ENCODE assay signal across 15 cellular contexts in the genomic region with DNA sequence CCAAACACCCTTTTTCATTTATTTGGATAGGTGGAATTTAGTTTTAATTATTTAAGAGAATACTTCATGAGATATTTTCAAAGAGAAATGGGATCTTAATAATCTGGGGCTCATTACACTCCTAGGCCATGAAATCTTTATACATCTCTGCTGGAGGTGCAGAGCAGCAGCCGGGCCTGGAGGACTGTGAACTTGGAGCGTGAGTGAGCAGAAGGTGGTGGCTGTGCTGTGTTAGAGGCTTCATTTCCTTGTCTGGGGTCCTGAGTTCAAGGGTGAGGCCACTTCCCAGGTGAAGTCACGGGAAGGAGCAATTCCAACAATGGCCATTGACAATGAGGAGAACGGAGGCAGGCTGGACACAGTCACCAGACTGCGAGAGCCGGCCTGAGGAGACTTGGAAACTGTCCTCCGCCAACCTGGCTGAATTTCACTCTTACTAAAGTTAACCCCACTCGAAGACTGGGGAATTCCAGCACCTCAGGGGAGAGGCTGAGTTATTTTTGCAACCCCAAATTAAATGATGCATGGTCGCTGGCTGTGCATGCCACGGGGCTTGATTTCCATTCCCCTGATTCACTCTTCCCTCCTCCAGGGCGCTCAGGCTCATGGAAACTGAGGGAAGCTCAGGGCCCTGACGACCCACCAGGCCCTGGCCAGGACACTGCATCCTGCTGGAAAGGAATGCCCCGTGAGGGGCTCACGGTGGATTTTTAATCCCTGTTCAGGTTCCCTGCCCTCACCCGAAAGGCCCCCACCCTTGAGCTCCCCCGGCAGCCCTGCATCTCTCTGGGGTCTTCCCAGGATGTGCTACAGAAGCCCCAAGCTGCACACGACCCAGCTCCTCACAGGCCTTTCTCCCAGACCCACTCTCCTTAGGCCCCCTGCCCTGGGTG. TPM values are rescaled to one million over a fixed set of nuclear protein-coding genes. Genes with fewer than 3 reads are reported as not detected.
A peak's percentile ranks its signal among the peaks of the same experiment; 100 is the strongest.
DNase-seq lines count a peak whose midpoint lies in the region; ATAC-seq and TF ChIP-seq lines count a peak whose summit lies in the region.
"Had no signal": no experiment of that assay in that cellular context is flagged by ENCODE, and none has a peak within 500 bp of the region (broad histone marks: within the 10 kb centered on the region; RNA-seq: fewer than 3 reads in every experiment).

No MANE protein-coding gene starts in this region.

- TF ChIP-seq POLR2A in GM18505 (IDR thresholded peaks at IDR 0.05; ENCODE audit: borderline replicate concordance, extremely low read depth, insufficient read depth, insufficient read length) (peak; percentile 36), suprapubic skin (IDR thresholded peaks at IDR 0.05) (no peak)

- H4K91ac ChIP-seq in neuronal stem cell (ENCODE audit: low read depth, low read length, poor library complexity), result no peak overlapping the region

- peak overlapping the region; percentile 88 for H2AK5ac ChIP-seq in neuronal stem cell (ENCODE audit: low read depth, low read length)

- peak overlapping the region; percentile 35 for H3K18ac ChIP-seq in neuronal stem cell (ENCODE audit: low read length)

- H2BK120ac ChIP-seq in neuronal stem cell (ENCODE audit: low read depth, low read length), result no peak overlapping the region

- H4K8ac ChIP-seq in neuronal stem cell (ENCODE audit: low read depth, low read length), result no peak overlapping the region

- no peak overlapping the region for H2BK15ac ChIP-seq in neuronal stem cell (ENCODE audit: low read length)

- H3K27ac ChIP-seq in neuronal stem cell (replicated peaks; ENCODE audit: low read length) (no peak overlapping the region), suprapubic skin (no peak overlapping the region)
- H3K27ac ChIP-seq: breast epithelium, right atrium auricular region had no signal

- H3K4me1 ChIP-seq in neuronal stem cell (ENCODE audit: control insufficient read depth in 2 of 2, insufficient read depth in 1 of 2, low read depth in 1 of 2, low read length in 2 of 2), result peaks cover 8% of the 10 kb centered on the region in 2 donors
- H3K4me1 ChIP-seq in suprapubic skin, result no peaks in the 10 kb centered on the region
- H3K4me1 ChIP-seq: breast epithelium, right atrium auricular region had no signal

- ATAC-seq in GM18505 (IDR thresholded peaks at IDR 0.05; ENCODE audit: unreplicated experiment) (no peak), GM19372 (IDR thresholded peaks at IDR 0.05; ENCODE audit: low read depth, unreplicated experiment) (peak; percentile 40), HG03039 (IDR thresholded peaks at IDR 0.05; ENCODE audit: unreplicated experiment) (peak; percentile 45)

- H3K36me3 ChIP-seq in neuronal stem cell (replicated peaks in 1 of 2; ENCODE audit: control insufficient read depth in 2 of 2, insufficient read depth in 2 of 2, low read length in 2 of 2), result no peaks in the 10 kb centered on the region
- H3K36me3 ChIP-seq in suprapubic skin, result no peaks in the 10 kb centered on the region
- H3K36me3 ChIP-seq: breast epithelium, right atrium auricular region had no signal

- whole genome bisulfite sequencing in neuronal stem cell (ENCODE audit: extremely low coverage in 2 of 2, insufficient read length in 2 of 2, insufficient replicate concordance in 1 of 2), 2 donors, result no CpG with 5 or more reads among the region's 17 CpGs
- 80% methylated on average over 17 of the region's 17 CpGs for WGBS in suprapubic skin

- H3K4ac ChIP-seq in neuronal stem cell (ENCODE audit: low read length), result no peak overlapping the region

- peak overlapping the region; percentile 90 for H2BK5ac ChIP-seq in neuronal stem cell (ENCODE audit: low read length)

- no peak overlapping the region for H3K4me3 ChIP-seq in neuronal stem cell (ENCODE audit: low read length in 2 of 2)
- H3K4me3 ChIP-seq in suprapubic skin, result no peak overlapping the region
- H3K4me3 ChIP-seq: breast epithelium, right atrium auricular region had no signal

- TF ChIP-seq EP300 in suprapubic skin (IDR thresholded peaks at IDR 0.05), result no peak

- H3K9ac ChIP-seq in neuronal stem cell (ENCODE audit: low read depth, low read length, poor library complexity), result no peak overlapping the region

- no peak overlapping the region for H3K4me2 ChIP-seq in neuronal stem cell (ENCODE audit: insufficient read depth, low read length, poor library complexity, severe bottlenecking)

- H3K14ac ChIP-seq in neuronal stem cell (ENCODE audit: low read length), result no peak overlapping the region

- H2AFZ ChIP-seq in neuronal stem cell (ENCODE audit: low read length), result no peak overlapping the region

- no peaks in the 10 kb centered on the region for H3K9me3 ChIP-seq in neuronal stem cell (replicated peaks in 1 of 2; ENCODE audit: control insufficient read depth in 2 of 2, insufficient read depth in 1 of 2, low read depth in 1 of 2, low read length in 2 of 2)
- no peaks in the 10 kb centered on the region for H3K9me3 ChIP-seq in suprapubic skin
- H3K9me3 ChIP-seq: breast epithelium, right atrium auricular region had no signal

- no peaks in the 10 kb centered on the region for H3K79me1 ChIP-seq in neuronal stem cell (ENCODE audit: low read depth, low read length)

- no peak for DNase-seq in neuronal stem cell (ENCODE audit: low spot score)
- DNase-seq in HuH-7 (ENCODE audit: low spot score), result no peak
- no peak for DNase-seq in suprapubic skin (ENCODE audit: low spot score in 2 of 2)
- DNase-seq in activated T-cell treated with anti-CD3 and anti-CD28 coated beads, Interleukin-2, amount 50 U/mL, for 48 hours, result no peak
- DNase-seq: activated CD4-positive, alpha-beta T cell treated with anti-CD3 and anti-CD28 coated beads for 4 hours; H9; Karpas-422; NCI-H1417 treated with DMSO at 0.1 percent for 48 hours; NCI-H446 treated with DMSO at 0.1 percent for 48 hours; SHP77 had no signal

- H2BK12ac ChIP-seq in neuronal stem cell (ENCODE audit: low read length), result no peak overlapping the region

- H3K27me3 ChIP-seq in neuronal stem cell (ENCODE audit: control insufficient read depth in 3 of 3, insufficient read depth in 3 of 3, low read depth in 1 of 3, low read length in 3 of 3) (no peaks in the 10 kb centered on the region), suprapubic skin (no peaks in the 10 kb centered on the region)
- H3K27me3 ChIP-seq: breast epithelium, right atrium auricular region had no signal

- no peak for TF ChIP-seq CTCF in suprapubic skin (IDR thresholded peaks at IDR 0.05)

- peak overlapping the region; percentile 31 for H3K23ac ChIP-seq in neuronal stem cell (ENCODE audit: low read depth, low read length, poor library complexity)

RNA-seq across cellular contexts. Expression of gene TRAF3, which starts 22.6 kb away (rescaled TPM):
- polyA plus RNA-seq in neuronal stem cell (2013, experiment 1 of 2), result 16.4 TPM
- 16.2 TPM for polyA plus RNA-seq in neuronal stem cell (2013, experiment 2 of 2)
- 10 to 100 TPM in 3 of 4 donors, 1 to 10 TPM in 1; 8.7 to 22.8 (median 14.2) TPM for total RNA-seq in suprapubic skin
